In genomic region chrX:153609917-153610833, GRCh38 we compare ENCODE assay signal across 8 cellular contexts. TPM values are rescaled to one million over a fixed set of nuclear protein-coding genes. Genes with fewer than 3 reads are reported as not detected.
DNase-seq lines count a peak whose midpoint lies in the region; ATAC-seq and TF ChIP-seq lines count a peak whose summit lies in the region.

No MANE protein-coding gene starts in this region.

- H3K9me3 ChIP-seq in hepatocyte (ENCODE audit: low read depth) = no peaks in the 10 kb centered on the region
- H3K9me3 ChIP-seq in aorta (ENCODE audit: control insufficient read depth, low read length) = no peaks in the 10 kb centered on the region

- TF ChIP-seq CTCF in hepatocyte (IDR thresholded peaks at IDR 0.05; ENCODE audit: poor library complexity) (peak; percentile 72), retinal pigment epithelial cell (conservative IDR thresholded peaks at IDR 0.05; ENCODE audit: low read depth, low read length) (peak; percentile 76)

- no peaks in the 10 kb centered on the region for H4K20me1 ChIP-seq in hepatocyte (ENCODE audit: insufficient read depth, poor library complexity, severe bottlenecking)

- no peaks in the 10 kb centered on the region for H3K9me2 ChIP-seq in hepatocyte (replicated peaks; ENCODE audit: insufficient read depth)

- H3K79me2 ChIP-seq in hepatocyte = no peaks in the 10 kb centered on the region

- ATAC-seq in GM18511 (IDR thresholded peaks at IDR 0.05; ENCODE audit: unreplicated experiment) (peak; percentile 66), aorta (ENCODE audit: low FRiP score) (peak; percentile 90)

- H3K4me1 ChIP-seq in hepatocyte (ENCODE audit: insufficient read depth) (no peaks in the 10 kb centered on the region), aorta (ENCODE audit: control insufficient read depth in 1 of 2, insufficient read depth in 2 of 2, low read length in 2 of 2) (no peaks in the 10 kb centered on the region)

- 42% methylated on average over 46 of the region's 63 CpGs for WGBS in hepatocyte (ENCODE audit: low lambda C conversion rate, missing lambda C conversion rate)
- WGBS in aorta, 2 donors = 2 to 29% methylated on average over 53 to 63 of the region's 63 CpGs

- H3K27ac ChIP-seq in hepatocyte = peak overlapping the region; percentile 57
- H3K27ac ChIP-seq in aorta (ENCODE audit: low read depth in 1 of 2, low read length in 2 of 2) = no peak overlapping the region

- peak overlapping the region; percentile 90 for H3K4me2 ChIP-seq in hepatocyte

- H3K4me3 ChIP-seq in hepatocyte = peak overlapping the region; percentile 10
- H3K4me3 ChIP-seq in retinal pigment epithelial cell (ENCODE audit: low read length) = peak overlapping the region; percentile 38
- H3K4me3 ChIP-seq in aorta (ENCODE audit: low read length in 2 of 2) = peak overlapping the region in 1 of 2 donors; percentile 26

- H3K36me3 ChIP-seq in hepatocyte (replicated peaks; ENCODE audit: insufficient read depth, low read depth) = no peaks in the 10 kb centered on the region
- H3K36me3 ChIP-seq in aorta (ENCODE audit: control insufficient read depth in 1 of 2, insufficient read depth in 2 of 2, low read length in 1 of 2) = no peaks in the 10 kb centered on the region

- DNase-seq in A172 (ENCODE audit: low spot score) = peak; percentile 52
- peak; percentile 66 for DNase-seq in M059J (ENCODE audit: low read depth)
- DNase-seq in T-helper 2 cell = peak; percentile 55 to 75 (median 64)
- peak in 57 of 58 donors; percentile 2 to 86 (median 64) for DNase-seq in anterior cingulate cortex (lab: John Stamatoyannopoulos, UW)
- DNase-seq in hepatocyte (ENCODE audit: low spot score) = peak; percentile 85
- DNase-seq in retinal pigment epithelial cell (ENCODE audit: low read depth) = no peak
- peak; percentile 83 to 91 for DNase-seq in aorta

- H3K27me3 ChIP-seq in hepatocyte (no peaks in the 10 kb centered on the region), aorta (ENCODE audit: control insufficient read depth in 1 of 2, insufficient read depth in 2 of 2, low read length in 1 of 2) (no peaks in the 10 kb centered on the region)

- intact Hi-C loops in aorta (cut with DNase I) = loop anchor here in 1 of 2 donors (5.0 kb wide), 1 partner anchor 57 kb away; no protein-coding TSS in a partner anchor

- H2AFZ ChIP-seq in hepatocyte = peak overlapping the region; percentile 76

RNA-seq across cellular contexts. Expression of gene CCNQ, which starts 11.2 kb away (rescaled TPM):
- total RNA-seq in A172 (2014; rRNA removed; shearing (Covaris generic)) = 74.2 and 87.9 TPM in 2 replicates
- total RNA-seq in M059J (2014; rRNA removed; shearing (Covaris generic)) = 45.8 and 52.7 TPM in 2 replicates
- total RNA-seq in hepatocyte (21.6 and 28.3 TPM in 2 replicates), aorta (10 to 100 TPM; 13.5 to 13.6 TPM)
- polyA plus RNA-seq in hepatocyte (26.7 and 31.3 TPM in 2 replicates), aorta (10 to 100 TPM; 28.8 to 40.3 TPM)

RNA-seq across cellular contexts. Expression of gene DUSP9, which starts 36.8 kb away (rescaled TPM):
- 9.0 and 9.3 TPM in 2 replicates for total RNA-seq in A172 (2014; rRNA removed; shearing (Covaris generic))
- 0.27 and 1.1 TPM in 2 replicates for total RNA-seq in M059J (2014; rRNA removed; shearing (Covaris generic))
- total RNA-seq in hepatocyte = 86.2 and 87.3 TPM in 2 replicates
- polyA plus RNA-seq in hepatocyte = 48.2 and 75.5 TPM in 2 replicates
- not detected for total RNA-seq in aorta
- polyA plus RNA-seq in aorta = not detected
